10 cellular contexts compared by ENCODE assay signal in the genomic region with DNA sequence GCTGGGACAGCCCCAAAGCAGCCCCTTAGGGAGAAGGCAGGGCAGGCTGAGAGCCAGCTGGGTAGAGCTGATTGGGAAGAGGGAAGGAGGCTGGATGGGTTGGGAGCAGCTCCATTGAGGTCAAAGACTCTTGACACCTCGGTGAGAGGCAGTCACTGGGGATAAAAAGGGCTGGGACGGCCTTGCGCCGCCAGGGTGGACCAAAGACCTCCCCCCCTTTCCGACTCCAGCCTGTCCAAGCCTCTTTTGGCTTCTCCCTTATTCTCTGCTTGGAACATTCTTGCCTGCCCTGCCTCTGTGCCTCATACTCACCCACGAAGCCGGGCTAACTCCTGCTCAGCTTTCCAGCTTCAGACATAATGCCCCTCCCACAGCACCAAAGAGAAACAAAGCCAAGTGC. TPM values are rescaled to one million over a fixed set of nuclear protein-coding genes. Genes with fewer than 3 reads are reported as not detected.
"Had no signal": no experiment of that assay in that cellular context is flagged by ENCODE, and none has a peak within 500 bp of the region (broad histone marks: within the 10 kb centered on the region; RNA-seq: fewer than 3 reads in every experiment).

No MANE protein-coding gene starts in this region.

- H3K27ac ChIP-seq: HL-60 had no signal

- H3K9me3 ChIP-seq: HAP-1 had no signal

- H3K4me1 ChIP-seq: HAP-1 had no signal

- H3K36me3 ChIP-seq: HAP-1 had no signal

- H3K4me3 ChIP-seq: HAP-1 had no signal

- H3K36me3 Mint-ChIP-seq: IgD-negative memory B cell had no signal

- DNase-seq: GOT3, H7, HFFc6 had no signal

- H3K27ac Mint-ChIP-seq: HFFc6, IgD-negative memory B cell had no signal

- ATAC-seq: HCT116, HepG2 had no signal

RNA-seq across cellular contexts. Expression of a gene that starts 51.1 kb away (rescaled TPM):
- total RNA-seq: H4, HepG2, HFFc6 had no signal
- polyA plus RNA-seq: HepG2, IgD-negative memory B cell had no signal

RNA-seq across cellular contexts. Expression of a gene that starts 52.4 kb away (rescaled TPM):
- total RNA-seq: H4, H7, HepG2, HFFc6, HT1080 had no signal
- polyA plus RNA-seq: HepG2, IgD-negative memory B cell had no signal
